In the genomic region with DNA sequence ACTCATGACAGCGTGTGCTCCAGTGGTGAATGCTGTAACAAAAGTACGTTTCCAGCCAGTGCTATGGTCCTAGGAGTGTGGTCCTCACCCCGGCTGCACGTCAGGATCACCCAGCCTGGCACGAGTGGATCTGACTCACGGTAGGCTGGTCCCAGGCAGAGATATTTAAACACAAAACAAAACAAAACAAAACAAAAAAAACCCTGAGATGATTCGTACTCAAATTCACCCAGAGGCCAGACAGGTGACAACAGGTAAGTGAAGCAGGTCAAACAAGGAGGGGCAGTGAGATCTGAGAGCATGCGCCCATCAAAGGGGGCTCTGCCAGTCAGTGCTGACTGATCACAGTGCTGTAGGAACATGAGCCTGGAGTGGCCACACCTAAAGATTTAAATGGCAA, we compare ENCODE assay signal across 18 cellular contexts. TPM values are rescaled to one million over a fixed set of nuclear protein-coding genes. Genes with fewer than 3 reads are reported as not detected.
DNase-seq lines count a peak whose midpoint lies in the region; ATAC-seq, FAIRE-seq and TF ChIP-seq lines count a peak whose summit lies in the region.
"Had no signal": no experiment of that assay in that cellular context is flagged by ENCODE, and none has a peak within 500 bp of the region (broad histone marks: within the 10 kb centered on the region; RNA-seq: fewer than 3 reads in every experiment).

No MANE protein-coding gene starts in this region.

- H3K27ac ChIP-seq in PC-9 (no peak overlapping the region), parathyroid adenoma (peak overlapping the region; percentile 65)
- H3K27ac ChIP-seq: C4-2B, Peyer's patch had no signal

- no peaks in the 10 kb centered on the region for H3K4me1 Mint-ChIP-seq in activated CD4-positive, alpha-beta T cell treated with anti-CD3 and anti-CD28 coated beads, Interleukin-2, amount 10 ng/mL, durations not matched to agents 7 days and 5 days

- H3K4me2 ChIP-seq in PC-9: peak overlapping the region; percentile 0
- H3K4me2 ChIP-seq in parathyroid adenoma (ENCODE audit: low read length): no peak overlapping the region

- no peak for TF ChIP-seq POLR2A in GM12892 (IDR thresholded peaks at IDR 0.05; ENCODE audit: low read depth, low read length)

- TF ChIP-seq CTCF in PC-9 (conservative IDR thresholded peaks at IDR 0.05) (no peak), epithelial cell of esophagus (IDR thresholded peaks at IDR 0.05; ENCODE audit: insufficient read depth, low read depth, low read length, missing control alignments) (no peak), parathyroid adenoma (IDR thresholded peaks at IDR 0.05) (no peak)

- H3F3A ChIP-seq in PC-9 (ENCODE audit: insufficient read depth, low read depth): no peaks in the 10 kb centered on the region; the same call in 1 of the 2 replicates

- H3K9me2 ChIP-seq in PC-9 (ENCODE audit: insufficient read depth): no peaks in the 10 kb centered on the region

- no peaks in the 10 kb centered on the region for H3K36me3 Mint-ChIP-seq in activated CD4-positive, alpha-beta T cell treated with anti-CD3 and anti-CD28 coated beads, Interleukin-2, amount 10 ng/mL, durations not matched to agents 7 days and 5 days (ENCODE audit: low read depth)

- no peaks in the 10 kb centered on the region for H3K79me2 ChIP-seq in PC-9 (ENCODE audit: low read depth)
- no peaks in the 10 kb centered on the region for H3K79me2 ChIP-seq in parathyroid adenoma

- no peak overlapping the region for H3K4me3 Mint-ChIP-seq in activated CD4-positive, alpha-beta T cell treated with anti-CD3 and anti-CD28 coated beads, Interleukin-2, amount 10 ng/mL, durations not matched to agents 7 days and 5 days

- peaks cover 9% of the 10 kb centered on the region for H3K4me1 ChIP-seq in PC-9 (replicated peaks; ENCODE audit: insufficient read depth)
- peaks cover 17% of the 10 kb centered on the region for H3K4me1 ChIP-seq in parathyroid adenoma
- H3K4me1 ChIP-seq: Peyer's patch had no signal

- no peak overlapping the region for H3K9ac ChIP-seq in parathyroid adenoma

- no TSS peak for BruUV-seq in PC-9 (replicated peaks; lab: Mats Ljungman, UMichigan)

- H2AFZ ChIP-seq in PC-9 (0 out of 2 replicates have a peak overlapping the region, but pooled peaks have one; percentile 18), parathyroid adenoma (peak overlapping the region; percentile 63)

- no peaks in the 10 kb centered on the region for H4K20me1 ChIP-seq in PC-9 (ENCODE audit: insufficient read depth)

- intact Hi-C loops in PC-9 (cut with micrococcal nuclease; ENCODE audit: unreplicated experiment): no loop called here

- FAIRE-seq in GM12892 (lab: Jason Lieb, UNC): peak; percentile 44
- FAIRE-seq: A204.1, GM18507, HTR-8/SVneo had no signal

- POLR2A ChIA-PET in PC-9 (lab: Charles Lee; ENCODE audit: unreplicated experiment): no interaction called here
- POLR2A ChIA-PET in activated CD4-positive, alpha-beta T cell treated with anti-CD3 and anti-CD28 coated beads, Interleukin-2, amount 10 ng/mL, durations not matched to agents 7 days and 5 days (lab: Charles Lee): no interaction called here

- H3K27ac Mint-ChIP-seq in activated CD4-positive, alpha-beta T cell treated with anti-CD3 and anti-CD28 coated beads, Interleukin-2, amount 10 ng/mL, durations not matched to agents 7 days and 5 days: no peak overlapping the region

- no peaks in the 10 kb centered on the region for H3K9me3 Mint-ChIP-seq in activated CD4-positive, alpha-beta T cell treated with anti-CD3 and anti-CD28 coated beads, Interleukin-2, amount 10 ng/mL, durations not matched to agents 7 days and 5 days

- CTCF ChIA-PET in PC-9 (lab: Charles Lee): no interaction called here
- CTCF ChIA-PET in activated CD4-positive, alpha-beta T cell treated with anti-CD3 and anti-CD28 coated beads, Interleukin-2, amount 10 ng/mL, durations not matched to agents 7 days and 5 days (lab: Charles Lee): no interaction called here

- H3K4me3 ChIP-seq in PC-9 (no peak overlapping the region), epithelial cell of esophagus (ENCODE audit: low read length) (no peak overlapping the region), parathyroid adenoma (ENCODE audit: low read depth, low read length) (no peak overlapping the region)
- H3K4me3 ChIP-seq: Peyer's patch had no signal

- no peaks in the 10 kb centered on the region for H3K27me3 Mint-ChIP-seq in activated CD4-positive, alpha-beta T cell treated with anti-CD3 and anti-CD28 coated beads, Interleukin-2, amount 10 ng/mL, durations not matched to agents 7 days and 5 days

- H3K36me3 ChIP-seq in PC-9 (ENCODE audit: low read depth) (no peaks in the 10 kb centered on the region), parathyroid adenoma (ENCODE audit: control insufficient read depth, insufficient read depth, low read length) (no peaks in the 10 kb centered on the region)
- H3K36me3 ChIP-seq: Peyer's patch had no signal

- ATAC-seq in GM21447 (IDR thresholded peaks at IDR 0.05; ENCODE audit: unreplicated experiment): no peak

- H3K9me3 ChIP-seq in PC-9 (ENCODE audit: insufficient read depth, low read depth): no peaks in the 10 kb centered on the region
- H3K9me3 ChIP-seq in parathyroid adenoma (ENCODE audit: control insufficient read depth, low read length): no peaks in the 10 kb centered on the region
- H3K9me3 ChIP-seq: Peyer's patch had no signal

- no peak for DNase-seq in GM12892 (ENCODE audit: insufficient read length)
- no peak for DNase-seq in PC-9
- DNase-seq in epithelial cell of esophagus (ENCODE audit: low read depth): peak; percentile 65
- DNase-seq in Ammon's horn (ENCODE audit: low spot score): no peak
- DNase-seq in NCI-H2196 (lab: John Stamatoyannopoulos, UW; ENCODE audit: unreplicated experiment): no peak
- DNase-seq in activated CD4-positive, alpha-beta T cell treated with anti-CD3 and anti-CD28 coated beads, Interleukin-2, amount 10 ng/mL, durations not matched to agents 7 days and 5 days: no peak
- DNase-seq: DMS153, NCI-H1436, NCI-H2029 treated with DMSO at 0.1 percent for 48 hours, NCI-H774, Peyer's patch, SHP77 treated with DMSO at 0.1 percent for 48 hours had no signal

- H3K27me3 ChIP-seq in PC-9 (ENCODE audit: insufficient read depth, low read depth) (no peaks in the 10 kb centered on the region), parathyroid adenoma (ENCODE audit: control insufficient read depth, insufficient read depth, low read length) (no peaks in the 10 kb centered on the region)
- H3K27me3 ChIP-seq: Peyer's patch had no signal

RNA-seq across cellular contexts. Expression of a gene that starts 43.2 kb away (rescaled TPM):
- polyA plus RNA-seq in GM12892 (2012; ENCODE audit: missing spikeins): 19.7 TPM
- 11.5 and 12.7 TPM in 2 replicates for total RNA-seq in PC-9 (2021)
- total RNA-seq in activated CD4-positive, alpha-beta T cell treated with anti-CD3 and anti-CD28 coated beads, Interleukin-2, amount 10 ng/mL, durations not matched to agents 7 days and 5 days: 1 to 10 TPM; 5.4 to 6.2 TPM

RNA-seq across cellular contexts. Expression of a gene that starts 43.3 kb away (rescaled TPM):
- 607 TPM for polyA plus RNA-seq in GM12892 (2012; ENCODE audit: missing spikeins)
- 128 and 265 TPM in 2 replicates for total RNA-seq in PC-9 (2021)
- 100 to 1,000 TPM; 130 to 136 TPM for total RNA-seq in activated CD4-positive, alpha-beta T cell treated with anti-CD3 and anti-CD28 coated beads, Interleukin-2, amount 10 ng/mL, durations not matched to agents 7 days and 5 days
